In the genomic region with DNA sequence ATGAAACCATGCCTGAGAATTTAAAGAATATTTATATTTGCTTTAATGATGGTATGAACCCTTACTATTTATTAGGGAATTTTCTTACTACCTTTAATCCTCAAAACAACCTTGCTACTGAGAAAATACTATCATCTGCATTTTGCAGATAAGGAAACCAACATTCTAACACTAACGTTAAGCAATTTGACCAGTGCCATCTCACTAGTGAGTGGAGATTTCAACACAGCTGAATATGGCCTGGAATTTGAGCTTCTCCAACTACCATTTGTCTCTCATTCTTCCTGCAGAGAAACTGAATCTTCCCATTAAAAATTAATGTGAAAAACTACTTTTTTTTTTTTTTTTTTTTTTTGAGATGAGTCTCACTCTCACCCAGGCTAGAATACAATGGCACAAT, we compare ENCODE assay signal across 2 cellular contexts.
"Had no signal": no experiment of that assay in that cellular context is flagged by ENCODE, and none has a peak within 500 bp of the region (broad histone marks: within the 10 kb centered on the region; RNA-seq: fewer than 3 reads in every experiment).

No MANE protein-coding gene starts in this region.

- DNase-seq: IMR-90, KBM-7 had no signal
